1 cellular context compared by ENCODE assay signal in the genomic region with DNA sequence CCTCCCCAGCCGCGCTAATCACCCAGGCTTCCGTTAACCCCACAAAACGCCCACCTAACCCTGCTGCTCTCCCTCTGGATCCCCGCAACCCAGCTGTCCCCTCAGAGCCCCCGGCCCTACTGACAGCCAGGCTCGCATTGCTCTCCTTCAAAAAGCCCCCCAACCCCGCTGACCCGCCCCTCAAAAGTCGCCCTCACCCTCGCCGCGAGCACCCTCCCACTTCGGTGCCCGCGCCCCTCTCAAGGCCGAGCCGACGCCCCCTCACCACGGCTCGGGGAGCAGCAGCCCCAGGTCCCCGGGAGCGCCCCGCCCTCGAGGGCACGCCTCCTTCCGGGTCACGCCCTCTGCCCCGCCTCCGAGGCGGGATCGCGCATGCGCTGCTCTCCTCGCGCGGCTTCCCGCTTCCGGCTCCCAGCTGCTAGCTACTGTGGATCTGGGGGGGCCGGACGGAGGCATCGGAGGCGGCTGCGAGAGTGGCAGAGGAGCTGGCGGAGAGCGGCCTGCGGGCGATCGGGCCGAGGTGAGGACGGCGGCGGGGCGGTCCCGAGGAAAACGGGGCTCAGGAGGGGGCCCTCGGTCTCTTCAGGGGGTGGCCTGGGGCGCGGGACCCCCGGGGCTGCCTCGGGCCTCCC.
TF ChIP-seq lines count a peak whose summit lies in the region.

No MANE protein-coding gene starts in this region.

TF ChIP-seq in HepG2, 621 proteins besides CTCF, POLR2A, EP300 and RAD21 (continued from another document and continues in another):
- TF ChIP-seq, protein P1, sequence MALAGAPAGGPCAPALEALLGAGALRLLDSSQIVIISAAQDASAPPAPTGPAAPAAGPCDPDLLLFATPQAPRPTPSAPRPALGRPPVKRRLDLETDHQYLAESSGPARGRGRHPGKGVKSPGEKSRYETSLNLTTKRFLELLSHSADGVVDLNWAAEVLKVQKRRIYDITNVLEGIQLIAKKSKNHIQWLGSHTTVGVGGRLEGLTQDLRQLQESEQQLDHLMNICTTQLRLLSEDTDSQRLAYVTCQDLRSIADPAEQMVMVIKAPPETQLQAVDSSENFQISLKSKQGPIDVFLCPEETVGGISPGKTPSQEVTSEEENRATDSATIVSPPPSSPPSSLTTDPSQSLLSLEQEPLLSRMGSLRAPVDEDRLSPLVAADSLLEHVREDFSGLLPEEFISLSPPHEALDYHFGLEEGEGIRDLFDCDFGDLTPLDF (CRISPR knock-in tag; IDR thresholded peaks at IDR 0.05): no peak
- TF ChIP-seq, protein P2, sequence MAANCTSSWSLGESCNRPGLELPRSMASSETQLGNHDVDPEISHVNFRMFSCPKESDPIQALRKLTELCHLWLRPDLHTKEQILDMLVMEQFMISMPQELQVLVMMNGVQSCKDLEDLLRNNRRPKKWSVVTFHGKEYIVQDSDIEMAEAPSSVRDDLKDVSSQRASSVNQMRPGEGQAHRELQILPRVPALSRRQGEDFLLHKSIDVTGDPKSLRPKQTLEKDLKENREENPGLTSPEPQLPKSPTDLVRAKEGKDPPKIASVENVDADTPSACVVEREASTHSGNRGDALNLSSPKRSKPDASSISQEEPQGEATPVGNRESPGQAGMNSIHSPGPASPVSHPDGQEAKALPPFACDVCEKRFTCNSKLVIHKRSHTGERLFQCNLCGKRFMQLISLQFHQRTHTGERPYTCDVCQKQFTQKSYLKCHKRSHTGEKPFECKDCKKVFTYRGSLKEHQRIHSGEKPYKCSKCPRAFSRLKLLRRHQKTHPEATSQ (CRISPR knock-in tag; IDR thresholded peaks at IDR 0.05; ENCODE audit: borderline replicate concordance): no peak
- TF ChIP-seq ZNF460 (CRISPR knock-in tag; IDR thresholded peaks at IDR 0.05; ENCODE audit: borderline replicate concordance) (no peak), NONO (IDR thresholded peaks at IDR 0.05) (no peak), NONO (CRISPR knock-in tag; conservative IDR thresholded peaks at IDR 0.05) (peak; percentile 64; the same call in 1 of the 2 replicates), ZSCAN22 (CRISPR knock-in tag; IDR thresholded peaks at IDR 0.05) (no peak), HMG20A (CRISPR knock-in tag; IDR thresholded peaks at IDR 0.05; ENCODE audit: borderline replicate concordance) (no peak), ZNF260 (CRISPR knock-in tag; IDR thresholded peaks at IDR 0.05; ENCODE audit: borderline replicate concordance, low read depth) (no peak), RNF2 (conservative IDR thresholded peaks at IDR 0.05; ENCODE audit: low read depth) (no peak), ZFP1 (CRISPR knock-in tag; IDR thresholded peaks at IDR 0.05) (no peak), ZNF264 (CRISPR knock-in tag; IDR thresholded peaks at IDR 0.05) (no peak), SP4 (CRISPR knock-in tag; IDR thresholded peaks at IDR 0.05) (peak; percentile 99), CREM (IDR thresholded peaks at IDR 0.05) (no peak), CREM (CRISPR knock-in tag; IDR thresholded peaks at IDR 0.05) (no peak), RBM39 (IDR thresholded peaks at IDR 0.05; ENCODE audit: low read depth, low read length, poor library complexity, severe bottlenecking) (no peak), PHF21A (CRISPR knock-in tag; IDR thresholded peaks at IDR 0.05) (no peak), XRCC5 (optimal IDR thresholded peaks at IDR 0.05; ENCODE audit: low read length) (no peak), ZNF572 (CRISPR knock-in tag; IDR thresholded peaks at IDR 0.05) (0 out of 2 replicates have a peak, but pooled peaks have one; percentile 35), EZH2 (conservative IDR thresholded peaks at IDR 0.05; ENCODE audit: low read depth, low read length) (no peak), MATR3 (CRISPR knock-in tag; IDR thresholded peaks at IDR 0.05) (no peak), EHMT2 (IDR thresholded peaks at IDR 0.05; ENCODE audit: borderline replicate concordance, low read depth, low read length) (no peak), NPAS2 (CRISPR knock-in tag; IDR thresholded peaks at IDR 0.05; ENCODE audit: borderline replicate concordance) (no peak), FOXA1 (IDR thresholded peaks at IDR 0.05) (no peak), FOXA1 (CRISPR knock-in tag; IDR thresholded peaks at IDR 0.05) (no peak), ZSCAN30 (CRISPR knock-in tag; IDR thresholded peaks at IDR 0.05) (no peak), ZFP36L2 (CRISPR knock-in tag; IDR thresholded peaks at IDR 0.05) (no peak), DPF2 (CRISPR knock-in tag; IDR thresholded peaks at IDR 0.05; ENCODE audit: borderline replicate concordance, low read depth) (no peak), GTF3A (CRISPR knock-in tag; conservative IDR thresholded peaks at IDR 0.05) (no peak), TMF1 (CRISPR knock-in tag; IDR thresholded peaks at IDR 0.05; ENCODE audit: low read depth) (no peak), FOXC1 (CRISPR knock-in tag; IDR thresholded peaks at IDR 0.05; ENCODE audit: borderline replicate concordance) (0 out of 2 replicates have a peak, but pooled peaks have one; percentile 49), NR1H2 (CRISPR knock-in tag; IDR thresholded peaks at IDR 0.05; ENCODE audit: borderline replicate concordance, low read depth) (no peak), BRCA1 (CRISPR knock-in tag; IDR thresholded peaks at IDR 0.05) (no peak), JUNB (CRISPR knock-in tag; IDR thresholded peaks at IDR 0.05; ENCODE audit: borderline replicate concordance) (no peak), MAFF (IDR thresholded peaks at IDR 0.05; ENCODE audit: low read depth, low read length) (no peak), RFX5 (IDR thresholded peaks at IDR 0.05; ENCODE audit: low read depth, low read length) (no peak), ZNF354B (CRISPR knock-in tag; IDR thresholded peaks at IDR 0.05) (no peak), XBP1 (CRISPR knock-in tag; IDR thresholded peaks at IDR 0.05) (no peak), YEATS2 (CRISPR knock-in tag; IDR thresholded peaks at IDR 0.05; ENCODE audit: borderline replicate concordance) (peak; percentile 87), HOXA3 (CRISPR knock-in tag; IDR thresholded peaks at IDR 0.05) (peak; percentile 36; the same call in 1 of the 2 replicates), GABPB1 (CRISPR knock-in tag; IDR thresholded peaks at IDR 0.05) (peak; percentile 97), ZNF296 (CRISPR knock-in tag; conservative IDR thresholded peaks at IDR 0.05) (no peak), PPARG (CRISPR knock-in tag; conservative IDR thresholded peaks at IDR 0.05) (no peak), KDM5B (CRISPR knock-in tag; IDR thresholded peaks at IDR 0.05; ENCODE audit: borderline replicate concordance) (no peak; the same call in 1 of the 2 replicates), GATA4 (IDR thresholded peaks at IDR 0.05; ENCODE audit: borderline replicate concordance, low read depth) (peak; percentile 61; the same call in 1 of the 2 replicates)
- TF ChIP-seq, protein P3, sequence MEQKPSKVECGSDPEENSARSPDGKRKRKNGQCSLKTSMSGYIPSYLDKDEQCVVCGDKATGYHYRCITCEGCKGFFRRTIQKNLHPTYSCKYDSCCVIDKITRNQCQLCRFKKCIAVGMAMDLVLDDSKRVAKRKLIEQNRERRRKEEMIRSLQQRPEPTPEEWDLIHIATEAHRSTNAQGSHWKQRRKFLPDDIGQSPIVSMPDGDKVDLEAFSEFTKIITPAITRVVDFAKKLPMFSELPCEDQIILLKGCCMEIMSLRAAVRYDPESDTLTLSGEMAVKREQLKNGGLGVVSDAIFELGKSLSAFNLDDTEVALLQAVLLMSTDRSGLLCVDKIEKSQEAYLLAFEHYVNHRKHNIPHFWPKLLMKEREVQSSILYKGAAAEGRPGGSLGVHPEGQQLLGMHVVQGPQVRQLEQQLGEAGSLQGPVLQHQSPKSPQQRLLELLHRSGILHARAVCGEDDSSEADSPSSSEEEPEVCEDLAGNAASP (CRISPR knock-in tag; IDR thresholded peaks at IDR 0.05; ENCODE audit: borderline replicate concordance): no peak
- TF ChIP-seq, protein P4, sequence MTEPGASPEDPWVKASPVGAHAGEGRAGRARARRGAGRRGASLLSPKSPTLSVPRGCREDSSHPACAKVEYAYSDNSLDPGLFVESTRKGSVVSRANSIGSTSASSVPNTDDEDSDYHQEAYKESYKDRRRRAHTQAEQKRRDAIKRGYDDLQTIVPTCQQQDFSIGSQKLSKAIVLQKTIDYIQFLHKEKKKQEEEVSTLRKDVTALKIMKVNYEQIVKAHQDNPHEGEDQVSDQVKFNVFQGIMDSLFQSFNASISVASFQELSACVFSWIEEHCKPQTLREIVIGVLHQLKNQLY (CRISPR knock-in tag; IDR thresholded peaks at IDR 0.05): no peak
- TF ChIP-seq, protein P5, sequence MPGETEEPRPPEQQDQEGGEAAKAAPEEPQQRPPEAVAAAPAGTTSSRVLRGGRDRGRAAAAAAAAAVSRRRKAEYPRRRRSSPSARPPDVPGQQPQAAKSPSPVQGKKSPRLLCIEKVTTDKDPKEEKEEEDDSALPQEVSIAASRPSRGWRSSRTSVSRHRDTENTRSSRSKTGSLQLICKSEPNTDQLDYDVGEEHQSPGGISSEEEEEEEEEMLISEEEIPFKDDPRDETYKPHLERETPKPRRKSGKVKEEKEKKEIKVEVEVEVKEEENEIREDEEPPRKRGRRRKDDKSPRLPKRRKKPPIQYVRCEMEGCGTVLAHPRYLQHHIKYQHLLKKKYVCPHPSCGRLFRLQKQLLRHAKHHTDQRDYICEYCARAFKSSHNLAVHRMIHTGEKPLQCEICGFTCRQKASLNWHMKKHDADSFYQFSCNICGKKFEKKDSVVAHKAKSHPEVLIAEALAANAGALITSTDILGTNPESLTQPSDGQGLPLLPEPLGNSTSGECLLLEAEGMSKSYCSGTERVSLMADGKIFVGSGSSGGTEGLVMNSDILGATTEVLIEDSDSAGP (CRISPR knock-in tag; IDR thresholded peaks at IDR 0.05; ENCODE audit: borderline replicate concordance): peak; percentile 52; the same call in 1 of the 2 replicates
- TF ChIP-seq, protein P6, sequence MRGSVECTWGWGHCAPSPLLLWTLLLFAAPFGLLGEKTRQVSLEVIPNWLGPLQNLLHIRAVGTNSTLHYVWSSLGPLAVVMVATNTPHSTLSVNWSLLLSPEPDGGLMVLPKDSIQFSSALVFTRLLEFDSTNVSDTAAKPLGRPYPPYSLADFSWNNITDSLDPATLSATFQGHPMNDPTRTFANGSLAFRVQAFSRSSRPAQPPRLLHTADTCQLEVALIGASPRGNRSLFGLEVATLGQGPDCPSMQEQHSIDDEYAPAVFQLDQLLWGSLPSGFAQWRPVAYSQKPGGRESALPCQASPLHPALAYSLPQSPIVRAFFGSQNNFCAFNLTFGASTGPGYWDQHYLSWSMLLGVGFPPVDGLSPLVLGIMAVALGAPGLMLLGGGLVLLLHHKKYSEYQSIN (CRISPR knock-in tag; IDR thresholded peaks at IDR 0.05; ENCODE audit: borderline replicate concordance): no peak
- TF ChIP-seq, protein P7, sequence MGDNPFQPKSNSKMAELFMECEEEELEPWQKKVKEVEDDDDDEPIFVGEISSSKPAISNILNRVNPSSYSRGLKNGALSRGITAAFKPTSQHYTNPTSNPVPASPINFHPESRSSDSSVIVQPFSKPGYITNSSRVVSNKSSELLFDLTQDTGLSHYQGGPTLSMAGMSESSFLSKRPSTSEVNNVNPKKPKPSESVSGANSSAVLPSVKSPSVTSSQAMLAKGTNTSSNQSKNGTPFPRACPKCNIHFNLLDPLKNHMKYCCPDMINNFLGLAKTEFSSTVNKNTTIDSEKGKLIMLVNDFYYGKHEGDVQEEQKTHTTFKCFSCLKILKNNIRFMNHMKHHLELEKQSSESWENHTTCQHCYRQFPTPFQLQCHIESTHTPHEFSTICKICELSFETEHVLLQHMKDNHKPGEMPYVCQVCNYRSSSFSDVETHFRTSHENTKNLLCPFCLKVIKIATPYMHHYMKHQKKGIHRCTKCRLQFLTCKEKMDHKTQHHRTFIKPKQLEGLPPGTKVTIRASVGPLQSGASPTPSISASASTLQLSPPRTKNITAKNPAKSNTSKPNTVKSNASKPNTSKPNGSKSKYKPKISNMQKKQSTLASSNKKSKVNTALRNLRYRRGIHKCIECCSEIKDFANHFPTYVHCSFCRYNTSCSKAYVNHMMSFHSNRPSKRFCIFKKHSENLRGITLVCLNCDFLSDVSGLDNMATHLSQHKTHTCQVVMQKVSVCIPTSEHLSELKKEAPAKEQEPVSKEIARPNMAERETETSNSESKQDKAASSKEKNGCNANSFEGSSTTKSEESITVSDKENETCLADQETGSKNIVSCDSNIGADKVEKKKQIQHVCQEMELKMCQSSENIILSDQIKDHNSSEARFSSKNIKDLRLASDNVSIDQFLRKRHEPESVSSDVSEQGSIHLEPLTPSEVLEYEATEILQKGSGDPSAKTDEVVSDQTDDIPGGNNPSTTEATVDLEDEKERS (CRISPR knock-in tag; IDR thresholded peaks at IDR 0.05): no peak
- TF ChIP-seq, protein P8, sequence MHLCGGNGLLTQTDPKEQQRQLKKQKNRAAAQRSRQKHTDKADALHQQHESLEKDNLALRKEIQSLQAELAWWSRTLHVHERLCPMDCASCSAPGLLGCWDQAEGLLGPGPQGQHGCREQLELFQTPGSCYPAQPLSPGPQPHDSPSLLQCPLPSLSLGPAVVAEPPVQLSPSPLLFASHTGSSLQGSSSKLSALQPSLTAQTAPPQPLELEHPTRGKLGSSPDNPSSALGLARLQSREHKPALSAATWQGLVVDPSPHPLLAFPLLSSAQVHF (CRISPR knock-in tag; IDR thresholded peaks at IDR 0.05): no peak; the same call in 1 of the 2 replicates
- TF ChIP-seq, protein P9, sequence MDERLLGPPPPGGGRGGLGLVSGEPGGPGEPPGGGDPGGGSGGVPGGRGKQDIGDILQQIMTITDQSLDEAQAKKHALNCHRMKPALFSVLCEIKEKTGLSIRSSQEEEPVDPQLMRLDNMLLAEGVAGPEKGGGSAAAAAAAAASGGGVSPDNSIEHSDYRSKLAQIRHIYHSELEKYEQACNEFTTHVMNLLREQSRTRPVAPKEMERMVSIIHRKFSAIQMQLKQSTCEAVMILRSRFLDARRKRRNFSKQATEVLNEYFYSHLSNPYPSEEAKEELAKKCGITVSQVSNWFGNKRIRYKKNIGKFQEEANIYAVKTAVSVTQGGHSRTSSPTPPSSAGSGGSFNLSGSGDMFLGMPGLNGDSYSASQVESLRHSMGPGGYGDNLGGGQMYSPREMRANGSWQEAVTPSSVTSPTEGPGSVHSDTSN (CRISPR knock-in tag; IDR thresholded peaks at IDR 0.05): no peak
- TF ChIP-seq, protein P10, sequence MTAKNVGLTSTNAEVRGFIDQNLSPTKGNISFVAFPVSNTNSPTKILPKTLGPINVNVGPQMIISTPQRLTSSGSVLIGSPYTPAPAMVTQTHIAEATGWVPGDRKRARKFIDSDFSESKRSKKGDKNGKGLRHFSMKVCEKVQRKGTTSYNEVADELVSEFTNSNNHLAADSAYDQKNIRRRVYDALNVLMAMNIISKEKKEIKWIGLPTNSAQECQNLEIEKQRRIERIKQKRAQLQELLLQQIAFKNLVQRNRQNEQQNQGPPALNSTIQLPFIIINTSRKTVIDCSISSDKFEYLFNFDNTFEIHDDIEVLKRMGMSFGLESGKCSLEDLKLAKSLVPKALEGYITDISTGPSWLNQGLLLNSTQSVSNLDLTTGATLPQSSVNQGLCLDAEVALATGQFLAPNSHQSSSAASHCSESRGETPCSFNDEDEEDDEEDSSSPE (CRISPR knock-in tag; IDR thresholded peaks at IDR 0.05): 0 out of 2 replicates have a peak, but pooled peaks have one; percentile 48
- TF ChIP-seq, protein P11, sequence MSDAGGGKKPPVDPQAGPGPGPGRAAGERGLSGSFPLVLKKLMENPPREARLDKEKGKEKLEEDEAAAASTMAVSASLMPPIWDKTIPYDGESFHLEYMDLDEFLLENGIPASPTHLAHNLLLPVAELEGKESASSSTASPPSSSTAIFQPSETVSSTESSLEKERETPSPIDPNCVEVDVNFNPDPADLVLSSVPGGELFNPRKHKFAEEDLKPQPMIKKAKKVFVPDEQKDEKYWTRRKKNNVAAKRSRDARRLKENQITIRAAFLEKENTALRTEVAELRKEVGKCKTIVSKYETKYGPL (CRISPR knock-in tag; IDR thresholded peaks at IDR 0.05): no peak
